ENCODE assay signal across 20 cellular contexts in the genomic region with DNA sequence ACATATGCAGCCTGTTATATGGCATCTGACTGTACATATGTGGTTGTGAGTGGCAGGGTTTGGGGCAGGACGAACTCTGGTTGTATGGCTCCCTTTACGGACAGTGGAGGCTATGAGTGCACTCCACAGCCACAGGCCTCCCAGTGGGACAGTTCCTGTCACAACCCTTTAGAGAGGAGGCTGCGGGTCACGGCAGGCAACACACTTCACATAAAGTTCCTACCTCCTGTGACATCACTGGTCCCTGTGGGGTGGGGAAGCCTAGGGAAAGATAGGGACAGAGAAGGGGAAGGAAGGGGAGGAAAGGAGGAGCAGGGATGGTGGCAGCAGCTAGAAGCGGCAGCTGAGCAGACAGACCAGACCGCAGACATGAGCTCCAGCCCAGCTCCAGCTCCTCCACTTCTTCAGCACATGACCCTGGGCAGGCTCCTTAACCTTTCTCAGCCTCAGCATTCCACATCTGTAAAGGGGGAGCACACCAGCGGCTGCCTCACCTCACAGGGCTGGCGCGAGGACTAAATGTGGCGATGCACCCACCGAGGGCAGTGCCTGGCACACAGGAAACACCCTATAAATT. TPM values are rescaled to one million over a fixed set of nuclear protein-coding genes. Genes with fewer than 3 reads are reported as not detected.
DNase-seq lines count a peak whose midpoint lies in the region; ATAC-seq and TF ChIP-seq lines count a peak whose summit lies in the region.
"Had no signal": no experiment of that assay in that cellular context is flagged by ENCODE, and none has a peak within 500 bp of the region (broad histone marks: within the 10 kb centered on the region; RNA-seq: fewer than 3 reads in every experiment).

No MANE protein-coding gene starts in this region.

- H3K36me3 ChIP-seq in hepatocyte (replicated peaks; ENCODE audit: insufficient read depth, low read depth) = no peaks in the 10 kb centered on the region
- H3K36me3 ChIP-seq in neural progenitor cell = no peaks in the 10 kb centered on the region

- H3K9me3 ChIP-seq in hepatocyte (ENCODE audit: low read depth) (no peaks in the 10 kb centered on the region), neural progenitor cell (ENCODE audit: low read depth) (no peaks in the 10 kb centered on the region)
- H3K9me3 ChIP-seq: BLaER1, psoas muscle had no signal

- peaks cover 6% of the 10 kb centered on the region for H3F3A ChIP-seq in neural progenitor cell (ENCODE audit: low read depth)

- H3K9me3 Mint-ChIP-seq in neural progenitor cell = no peaks in the 10 kb centered on the region
- H3K9me3 Mint-ChIP-seq: activated B cell treated with CpG ODN at 0.5 μM for 24 hours; activated CD8-positive, alpha-beta T cell treated with anti-CD3 and anti-CD28 coated beads for 36 hours had no signal

- H3K27me3 ChIP-seq in hepatocyte = no peaks in the 10 kb centered on the region
- no peaks in the 10 kb centered on the region for H3K27me3 ChIP-seq in neural progenitor cell
- H3K27me3 ChIP-seq: BLaER1 had no signal

- H3K27ac ChIP-seq in C4-2B (peak overlapping the region; percentile 77), hepatocyte (peak overlapping the region; percentile 87), neural progenitor cell (no peak overlapping the region)
- H3K27ac ChIP-seq: BLaER1, psoas muscle had no signal

- peak overlapping the region; percentile 81 for H3K27ac Mint-ChIP-seq in neural progenitor cell
- H3K27ac Mint-ChIP-seq: activated B cell treated with CpG ODN at 0.5 μM for 24 hours; activated CD8-positive, alpha-beta T cell treated with anti-CD3 and anti-CD28 coated beads for 36 hours had no signal

- H3K9me2 ChIP-seq in hepatocyte (replicated peaks; ENCODE audit: insufficient read depth) = no peaks in the 10 kb centered on the region

- 91% methylated on average over 11 of the region's 11 CpGs for WGBS in hepatocyte (ENCODE audit: low lambda C conversion rate, missing lambda C conversion rate)

- H2AFZ ChIP-seq in hepatocyte (no peak overlapping the region), neural progenitor cell (replicated peaks) (no peak overlapping the region)

- H3K79me2 ChIP-seq in hepatocyte = no peaks in the 10 kb centered on the region
- no peaks in the 10 kb centered on the region for H3K79me2 ChIP-seq in neural progenitor cell (ENCODE audit: low read depth)

- H3K4me3 Mint-ChIP-seq in neural progenitor cell = no peak overlapping the region
- H3K4me3 Mint-ChIP-seq: activated B cell treated with CpG ODN at 0.5 μM for 24 hours; activated CD8-positive, alpha-beta T cell treated with anti-CD3 and anti-CD28 coated beads for 36 hours had no signal

- H3K4me2 ChIP-seq in hepatocyte (no peak overlapping the region), neural progenitor cell (no peak overlapping the region)
- H3K4me2 ChIP-seq: BLaER1 had no signal

- TF ChIP-seq CTCF in C4-2B (conservative IDR thresholded peaks at IDR 0.05) (no peak), hepatocyte (IDR thresholded peaks at IDR 0.05; ENCODE audit: poor library complexity) (no peak), neural progenitor cell (IDR thresholded peaks at IDR 0.05) (no peak)

- H3K4me3 ChIP-seq in hepatocyte = no peak overlapping the region
- H3K4me3 ChIP-seq in neural progenitor cell = no peak overlapping the region
- H3K4me3 ChIP-seq: BLaER1, psoas muscle had no signal

- TF ChIP-seq POLR2A in GM18505 (IDR thresholded peaks at IDR 0.05; ENCODE audit: borderline replicate concordance, extremely low read depth, insufficient read depth, insufficient read length) = no peak

- peaks cover 3% of the 10 kb centered on the region for H3K4me1 ChIP-seq in hepatocyte (ENCODE audit: insufficient read depth)
- H3K4me1 ChIP-seq in neural progenitor cell = peaks cover 7% of the 10 kb centered on the region
- H3K4me1 ChIP-seq: BLaER1, psoas muscle had no signal

- peaks cover 39% of the 10 kb centered on the region for H3K4me1 Mint-ChIP-seq in neural progenitor cell
- H3K4me1 Mint-ChIP-seq: activated B cell treated with CpG ODN at 0.5 μM for 24 hours had no signal

- no peak for ATAC-seq in GM18505 (IDR thresholded peaks at IDR 0.05; ENCODE audit: unreplicated experiment)
- no peak for ATAC-seq in HG02870 (IDR thresholded peaks at IDR 0.05; ENCODE audit: unreplicated experiment)
- ATAC-seq: activated CD8-positive, alpha-beta T cell treated with anti-CD3 and anti-CD28 coated beads for 36 hours; psoas muscle had no signal

- H4K20me1 ChIP-seq in hepatocyte (ENCODE audit: insufficient read depth, poor library complexity, severe bottlenecking) = no peaks in the 10 kb centered on the region
- H4K20me1 ChIP-seq in neural progenitor cell (ENCODE audit: low read depth) = no peaks in the 10 kb centered on the region
- H4K20me1 ChIP-seq: BLaER1 had no signal

- no peak overlapping the region for H3K9ac ChIP-seq in neural progenitor cell
- H3K9ac ChIP-seq: BLaER1 had no signal

- H3K27me3 Mint-ChIP-seq in neural progenitor cell (ENCODE audit: insufficient read depth, low read depth) = peaks cover 6% of the 10 kb centered on the region
- H3K27me3 Mint-ChIP-seq: activated B cell treated with CpG ODN at 0.5 μM for 24 hours; activated CD8-positive, alpha-beta T cell treated with anti-CD3 and anti-CD28 coated beads for 36 hours had no signal

- H3K36me3 Mint-ChIP-seq in neural progenitor cell = no peaks in the 10 kb centered on the region

- DNase-seq in NCI-H460 (ENCODE audit: extremely low read depth, low read depth) (peak; percentile 50), hepatocyte (ENCODE audit: low spot score) (no peak), neural progenitor cell (ENCODE audit: low spot score) (no peak), islet precursor cell (no peak), epidermal melanocyte (ENCODE audit: insufficient read length, low spot score) (no peak)
- DNase-seq: activated B cell treated with CpG ODN at 0.5 μM for 24 hours; activated CD8-positive, alpha-beta T cell treated with anti-CD3 and anti-CD28 coated beads for 36 hours; activated naive CD4-positive, alpha-beta T cell; activated T-cell treated with anti-CD3 and anti-CD28 coated beads, Interleukin-2, amount 50 U/mL, for 1 hour; dermis blood vessel endothelial cell; GDM1; NCI-H524; RPMI8226; small intestine; stimulated activated CD4-positive, alpha-beta T cell treated with anti-CD3 and anti-CD28 coated beads, Interleukin-4, amount 100 ng/mL, for 1 hour had no signal

RNA-seq across cellular contexts. Expression of a gene that starts 27.4 kb away (rescaled TPM):
- 0.69 and 0.92 TPM in 2 replicates for total RNA-seq in NCI-H460 (2014; rRNA removed; shearing (Covaris generic))
- polyA plus RNA-seq in NCI-H460 (2014; cell fraction: nucleus; rRNA removed) = 0.68 and 0.74 TPM in 2 replicates
- total RNA-seq in hepatocyte (24.6 and 27.1 TPM in 2 replicates), neural progenitor cell (ENCODE audit: low replicate concordance) (2.4 and 3.6 TPM in 2 replicates)
- 11.7 and 12.8 TPM in 2 replicates for polyA plus RNA-seq in hepatocyte

RNA-seq across cellular contexts. Expression of a gene that starts 35.6 kb away (rescaled TPM):
- total RNA-seq in NCI-H460 (2014; rRNA removed; shearing (Covaris generic)) = 12.6 and 14.5 TPM in 2 replicates
- 27.9 and 29.3 TPM in 2 replicates for polyA plus RNA-seq in NCI-H460 (2014; cell fraction: nucleus; rRNA removed)
- total RNA-seq in hepatocyte = 20.0 and 26.7 TPM in 2 replicates
- polyA plus RNA-seq in hepatocyte = 31.6 and 33.5 TPM in 2 replicates
- total RNA-seq in neural progenitor cell (ENCODE audit: low replicate concordance) = 0.41 and 1.3 TPM in 2 replicates
